Comparison of ENCODE assay signal across 2 cellular contexts in genomic region chr17:82210655-82211054, GRCh38.
TF ChIP-seq lines count a peak whose summit lies in the region.

No MANE protein-coding gene starts in this region.

TF ChIP-seq in HEK293, 187 proteins besides CTCF, POLR2A, EP300 and RAD21:
- TF ChIP-seq EGR2 (tag by site-specific recombination; IDR thresholded peaks at IDR 0.05; ENCODE audit: low read depth) (peak; percentile 72; the same call in 1 of the 2 replicates), ZFHX2 (tag by site-specific recombination; conservative IDR thresholded peaks at IDR 0.05) (peak; percentile 60; the same call in 1 of the 2 replicates)

TF ChIP-seq in K562, 482 proteins besides CTCF, POLR2A, EP300 and RAD21:
- peak; percentile 32 for TF ChIP-seq EGR1 (conservative IDR thresholded peaks at IDR 0.05)
TF ChIP-seq in K562: peak in this region for 1; not testable (repeated sequence) for 481.
